ENCODE assay signal across 11 cellular contexts in genomic region chr18:25289040-25289631, GRCh38.
A peak's percentile ranks its signal among the peaks of the same experiment; 100 is the strongest.
DNase-seq lines count a peak whose midpoint lies in the region; ATAC-seq, FAIRE-seq and TF ChIP-seq lines count a peak whose summit lies in the region.
"Had no signal": no experiment of that assay in that cellular context is flagged by ENCODE, and none has a peak within 500 bp of the region (broad histone marks: within the 10 kb centered on the region; RNA-seq: fewer than 3 reads in every experiment).

No MANE protein-coding gene starts in this region.

- POLR2A ChIA-PET in HEK293T (lab: Yijun Ruan, JAX): interaction anchor here (1.0 to 1.5 kb wide), 2 partner anchors 11 to 31 kb away, joined by 3 to 4 read pairs; no protein-coding TSS in a partner anchor

- H2AFZ ChIP-seq in astrocyte (ENCODE audit: low read depth, low read length): peak overlapping the region; percentile 34

- H3K4me3 Mint-ChIP-seq in astrocyte (ENCODE audit: unreplicated experiment) (no peak overlapping the region), glutamatergic neuron (ENCODE audit: unreplicated experiment) (no peak overlapping the region)
- H3K4me3 Mint-ChIP-seq: memory B cell had no signal

- H3K4me2 ChIP-seq in astrocyte (ENCODE audit: low read length) (peak overlapping the region; percentile 79), skeletal muscle satellite cell (ENCODE audit: low read length) (peak overlapping the region; percentile 76)

- no peak for ATAC-seq in HG03457 (IDR thresholded peaks at IDR 0.05; ENCODE audit: unreplicated experiment)
- ATAC-seq in HG02642 (IDR thresholded peaks at IDR 0.05; ENCODE audit: poor library complexity, unreplicated experiment): no peak

- peak; percentile 45 for FAIRE-seq in astrocyte (lab: Jason Lieb, UNC)

- H3K27ac Mint-ChIP-seq in astrocyte (ENCODE audit: unreplicated experiment): peak overlapping the region; percentile 97
- H3K27ac Mint-ChIP-seq in glutamatergic neuron (ENCODE audit: unreplicated experiment): peak overlapping the region; percentile 44
- H3K27ac Mint-ChIP-seq: memory B cell had no signal

- CTCF ChIA-PET in HEK293T (lab: Yijun Ruan, JAX): no interaction called here

- no peak for TF ChIP-seq CTCF in astrocyte (IDR thresholded peaks at IDR 0.05; ENCODE audit: insufficient read depth, low read depth, low read length)
- no peak for TF ChIP-seq CTCF in glutamatergic neuron (IDR thresholded peaks at IDR 0.05; ENCODE audit: partially characterized antibody, unreplicated experiment)

- H3K4me1 ChIP-seq in astrocyte (ENCODE audit: insufficient read depth, low read length) (peaks cover 20% of the 10 kb centered on the region), skeletal muscle satellite cell (ENCODE audit: control insufficient read depth, insufficient read depth, low read length) (peaks cover 21% of the 10 kb centered on the region)

- H3K9me3 Mint-ChIP-seq in astrocyte (ENCODE audit: unreplicated experiment): no peaks in the 10 kb centered on the region
- no peaks in the 10 kb centered on the region for H3K9me3 Mint-ChIP-seq in glutamatergic neuron (ENCODE audit: unreplicated experiment)
- H3K9me3 Mint-ChIP-seq: memory B cell had no signal

- DNase-seq in HEK293T (ENCODE audit: extremely low spot score) (peak; percentile 56), astrocyte (ENCODE audit: low read depth) (peak; percentile 80), glutamatergic neuron (no peak), NCI-H510A treated with DMSO at 0.1 percent for 48 hours (lab: John Stamatoyannopoulos, UW) (no peak)
- no peak for DNase-seq in effector CD4-positive, alpha-beta T cell
- DNase-seq: GF-D8, NCI-H2081 treated with DMSO at 0.1 percent for 48 hours had no signal

- no peaks in the 10 kb centered on the region for H4K20me1 ChIP-seq in astrocyte (ENCODE audit: insufficient read depth, low read length)

- peak overlapping the region; percentile 86 for H3K27ac ChIP-seq in astrocyte (ENCODE audit: low read depth, low read length)

- H3K9me3 ChIP-seq in astrocyte (ENCODE audit: insufficient read depth, low read depth, low read length): no peaks in the 10 kb centered on the region
- H3K9me3 ChIP-seq in skeletal muscle satellite cell (replicated peaks; ENCODE audit: low read length): no peaks in the 10 kb centered on the region

- no peaks in the 10 kb centered on the region for H3K79me2 ChIP-seq in astrocyte (ENCODE audit: insufficient read depth, low read length)

- H3K36me3 Mint-ChIP-seq in astrocyte (ENCODE audit: low read depth, unreplicated experiment): no peaks in the 10 kb centered on the region
- H3K36me3 Mint-ChIP-seq in glutamatergic neuron (ENCODE audit: unreplicated experiment): no peaks in the 10 kb centered on the region
- H3K36me3 Mint-ChIP-seq: memory B cell had no signal

- H3K27me3 ChIP-seq in astrocyte (ENCODE audit: insufficient read depth, low read length): no peaks in the 10 kb centered on the region
- H3K27me3 ChIP-seq in skeletal muscle satellite cell (ENCODE audit: control insufficient read depth, insufficient read depth, low read length): no peaks in the 10 kb centered on the region

- H3K4me1 Mint-ChIP-seq in astrocyte (ENCODE audit: low read depth, unreplicated experiment) (peaks cover 13% of the 10 kb centered on the region), glutamatergic neuron (ENCODE audit: low read depth, unreplicated experiment) (peaks cover 9% of the 10 kb centered on the region)
- H3K4me1 Mint-ChIP-seq: memory B cell had no signal

- H3K36me3 ChIP-seq in astrocyte (ENCODE audit: insufficient read depth, low read length): no peaks in the 10 kb centered on the region
- no peaks in the 10 kb centered on the region for H3K36me3 ChIP-seq in skeletal muscle satellite cell (ENCODE audit: insufficient read depth, low read length)

- H3K27me3 Mint-ChIP-seq in astrocyte (ENCODE audit: low read depth, unreplicated experiment) (no peaks in the 10 kb centered on the region), glutamatergic neuron (ENCODE audit: unreplicated experiment) (no peaks in the 10 kb centered on the region)
- H3K27me3 Mint-ChIP-seq: memory B cell had no signal

- H3K4me3 ChIP-seq in astrocyte (ENCODE audit: insufficient read depth, low read depth, low read length): peak overlapping the region; percentile 43
- H3K4me3 ChIP-seq in skeletal muscle satellite cell (ENCODE audit: low read length): peak overlapping the region; percentile 48

- H3K9ac ChIP-seq in astrocyte (ENCODE audit: low read length) (peak overlapping the region; percentile 59), skeletal muscle satellite cell (ENCODE audit: low read depth, low read length) (peak overlapping the region; percentile 40)

TF ChIP-seq in HEK293T, 16 proteins besides CTCF, POLR2A, EP300 and RAD21:
- peak; percentile 12; the same call in 1 of the 2 replicates for TF ChIP-seq CTBP1 (IDR thresholded peaks at IDR 0.05; ENCODE audit: borderline replicate concordance)
- TF ChIP-seq ELF4 (IDR thresholded peaks at IDR 0.05): no peak
- TF ChIP-seq L3MBTL2 (conservative IDR thresholded peaks at IDR 0.05): peak; percentile 75
- TF ChIP-seq, protein P1, sequence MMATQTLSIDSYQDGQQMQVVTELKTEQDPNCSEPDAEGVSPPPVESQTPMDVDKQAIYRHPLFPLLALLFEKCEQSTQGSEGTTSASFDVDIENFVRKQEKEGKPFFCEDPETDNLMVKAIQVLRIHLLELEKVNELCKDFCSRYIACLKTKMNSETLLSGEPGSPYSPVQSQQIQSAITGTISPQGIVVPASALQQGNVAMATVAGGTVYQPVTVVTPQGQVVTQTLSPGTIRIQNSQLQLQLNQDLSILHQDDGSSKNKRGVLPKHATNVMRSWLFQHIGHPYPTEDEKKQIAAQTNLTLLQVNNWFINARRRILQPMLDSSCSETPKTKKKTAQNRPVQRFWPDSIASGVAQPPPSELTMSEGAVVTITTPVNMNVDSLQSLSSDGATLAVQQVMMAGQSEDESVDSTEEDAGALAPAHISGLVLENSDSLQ (IDR thresholded peaks at IDR 0.05): peak; percentile 51; the same call in 1 of the 2 replicates
- no peak for TF ChIP-seq FOXK2 (IDR thresholded peaks at IDR 0.05)
- TF ChIP-seq HDGF (IDR thresholded peaks at IDR 0.05; ENCODE audit: borderline replicate concordance): no peak
- TF ChIP-seq ZNF384 (IDR thresholded peaks at IDR 0.05): no peak
- no peak for TF ChIP-seq LEF1 (IDR thresholded peaks at IDR 0.05; ENCODE audit: borderline replicate concordance)
TF ChIP-seq in HEK293T: peak in this region for 3.

Comparison
In these comparisons a context has a peak if more than half of its experiments do, and no peak if none do; other contexts are left out.
1. DNase-seq: peak in HEK293T (single experiment) and astrocyte (single experiment); none in glutamatergic neuron (single experiment), effector CD4-positive, alpha-beta T cell (single experiment) and NCI-H510A treated with DMSO at 0.1 percent for 48 hours (single experiment).